Comparison of ENCODE assay signal across 1 cellular context in genomic region chr14:35124127-35124526, GRCh38.
TF ChIP-seq lines count a peak whose summit lies in the region.

No MANE protein-coding gene starts in this region.

TF ChIP-seq in GM12878, 131 proteins besides CTCF, POLR2A, EP300 and RAD21:
- TF ChIP-seq ZZZ3 (IDR thresholded peaks at IDR 0.05; ENCODE audit: control insufficient read depth, insufficient read length, low read depth) (no peak), SPI1 (IDR thresholded peaks at IDR 0.05; ENCODE audit: borderline replicate concordance, insufficient read depth, low read depth, low read length) (no peak), RUNX3 (IDR thresholded peaks at IDR 0.05; ENCODE audit: low read length) (0 out of 2 replicates have a peak, but pooled peaks have one; percentile 27), RCOR1 (conservative IDR thresholded peaks at IDR 0.05; ENCODE audit: low read depth, low read length) (no peak), BHLHE40 (IDR thresholded peaks at IDR 0.05; ENCODE audit: borderline replicate concordance in 1 of 2, low read depth in 2 of 2, low read length in 1 of 2) (peak in 1 of 2 experiments; percentile 30; a peak in 1 of 4 replicates)
TF ChIP-seq in GM12878: peak in this region for 2.
